11 cellular contexts compared by ENCODE assay signal in genomic region chr13:33227927-33228644, GRCh38. TPM values are rescaled to one million over a fixed set of nuclear protein-coding genes. Genes with fewer than 3 reads are reported as not detected.
A peak's percentile ranks its signal among the peaks of the same experiment; 100 is the strongest.
DNase-seq lines count a peak whose midpoint lies in the region; ATAC-seq, FAIRE-seq and TF ChIP-seq lines count a peak whose summit lies in the region.
"Had no signal": no experiment of that assay in that cellular context is flagged by ENCODE, and none has a peak within 500 bp of the region (broad histone marks: within the 10 kb centered on the region; RNA-seq: fewer than 3 reads in every experiment).

No MANE protein-coding gene starts in this region.

- peaks cover 3% of the 10 kb centered on the region for H3K36me3 ChIP-seq in astrocyte (ENCODE audit: insufficient read depth, low read length)
- no peaks in the 10 kb centered on the region for H3K36me3 ChIP-seq in right lobe of liver
- H3K36me3 ChIP-seq: neural progenitor cell, WERI-Rb-1 had no signal

- H3K27me3 ChIP-seq in astrocyte (ENCODE audit: insufficient read depth, low read length) (no peaks in the 10 kb centered on the region), right lobe of liver (no peaks in the 10 kb centered on the region)
- H3K27me3 ChIP-seq: neural progenitor cell had no signal

- H3K27ac Mint-ChIP-seq in astrocyte (ENCODE audit: unreplicated experiment) (peak overlapping the region; percentile 72), type B pancreatic cell (peak overlapping the region; percentile 52)

- no peak for FAIRE-seq in astrocyte (lab: Jason Lieb, UNC)

- no peaks in the 10 kb centered on the region for H3K9me3 ChIP-seq in astrocyte (ENCODE audit: insufficient read depth, low read depth, low read length)
- no peaks in the 10 kb centered on the region for H3K9me3 ChIP-seq in right lobe of liver

- no peak for TF ChIP-seq POLR2A in right lobe of liver (IDR thresholded peaks at IDR 0.05)

- H3K79me2 ChIP-seq in astrocyte (ENCODE audit: insufficient read depth, low read length), result peaks cover 89% of the 10 kb centered on the region

- H3K9me3 Mint-ChIP-seq in astrocyte (ENCODE audit: unreplicated experiment) (peaks cover 2% of the 10 kb centered on the region), type B pancreatic cell (peaks cover 12% of the 10 kb centered on the region)

- H3K27ac ChIP-seq in astrocyte (ENCODE audit: low read depth, low read length) (peak overlapping the region; percentile 92), right lobe of liver (peak overlapping the region in 2 of 3 donors; percentile 12 to 13)
- H3K27ac ChIP-seq: neural progenitor cell, WERI-Rb-1 had no signal

- no peak overlapping the region for H3K4me2 ChIP-seq in astrocyte (ENCODE audit: low read length)
- H3K4me2 ChIP-seq: neural progenitor cell had no signal

- 11% methylated on average over 7 of the region's 7 CpGs for WGBS in right lobe of liver (ENCODE audit: insufficient coverage, low coverage, low lambda C conversion rate, missing lambda C conversion rate)

- peak overlapping the region; percentile 76 for H3K9ac ChIP-seq in astrocyte (ENCODE audit: low read length)
- H3K9ac ChIP-seq: neural progenitor cell had no signal

- H2AFZ ChIP-seq in astrocyte (ENCODE audit: low read depth, low read length), result no peak overlapping the region

- peaks cover 2% of the 10 kb centered on the region for H4K20me1 ChIP-seq in astrocyte (ENCODE audit: insufficient read depth, low read length)

- DNase-seq in astrocyte (ENCODE audit: low read depth) (no peak), right lobe of liver (no peak), type B pancreatic cell (ENCODE audit: extremely low spot score, unreplicated experiment) (no peak), middle frontal gyrus (ENCODE audit: extremely low spot score, low spot score) (no peak)
- DNase-seq: activated T-cell treated with anti-CD3 and anti-CD28 coated beads, Interleukin-2, amount 50 U/mL, for 1 hour; NCI-H226; WERI-Rb-1 had no signal

- TF ChIP-seq CTCF in astrocyte (IDR thresholded peaks at IDR 0.05; ENCODE audit: insufficient read depth, low read depth, low read length), result no peak
- no peak for TF ChIP-seq CTCF in right lobe of liver (IDR thresholded peaks at IDR 0.05)
- TF ChIP-seq CTCF in type B pancreatic cell (conservative IDR thresholded peaks at IDR 0.05), result no peak

- intact Hi-C loops in right lobe of liver (cut with DNase I), result no loop called here

- H3K27me3 Mint-ChIP-seq in astrocyte (ENCODE audit: low read depth, unreplicated experiment) (no peaks in the 10 kb centered on the region), type B pancreatic cell (no peaks in the 10 kb centered on the region)

- H3K4me1 Mint-ChIP-seq in astrocyte (ENCODE audit: low read depth, unreplicated experiment), result peaks cover 29% of the 10 kb centered on the region
- peaks cover 29% of the 10 kb centered on the region for H3K4me1 Mint-ChIP-seq in type B pancreatic cell (ENCODE audit: unreplicated experiment)

- H3K36me3 Mint-ChIP-seq in astrocyte (ENCODE audit: low read depth, unreplicated experiment), result peaks cover 10% of the 10 kb centered on the region
- peaks cover 13% of the 10 kb centered on the region for H3K36me3 Mint-ChIP-seq in type B pancreatic cell
- H3K36me3 Mint-ChIP-seq: neural progenitor cell had no signal

- peak; percentile 16 for ATAC-seq in HG02870 (IDR thresholded peaks at IDR 0.05; ENCODE audit: unreplicated experiment)
- ATAC-seq in right lobe of liver, result peak; percentile 40 to 89 (median 66)
- no peak for ATAC-seq in HG03097 (IDR thresholded peaks at IDR 0.05; ENCODE audit: low FRiP score, unreplicated experiment)
- ATAC-seq in HG03439 (IDR thresholded peaks at IDR 0.05; ENCODE audit: unreplicated experiment), result no peak

- H3K4me3 Mint-ChIP-seq in astrocyte (ENCODE audit: unreplicated experiment) (no peak overlapping the region), type B pancreatic cell (no peak overlapping the region)
- H3K4me3 Mint-ChIP-seq: neural progenitor cell had no signal

- H3K4me1 ChIP-seq in astrocyte (ENCODE audit: insufficient read depth, low read length) (peaks cover 48% of the 10 kb centered on the region), right lobe of liver (peaks cover 0 to 17% (median 3%) of the 10 kb centered on the region in 4 donors)

- no peak overlapping the region for H3K4me3 ChIP-seq in astrocyte (ENCODE audit: insufficient read depth, low read depth, low read length)
- peak overlapping the region in 1 of 3 donors; percentile 12 for H3K4me3 ChIP-seq in right lobe of liver
- H3K4me3 ChIP-seq: neural progenitor cell had no signal

RNA-seq across cellular contexts. Expression of gene STARD13, which starts 57.5 kb away (rescaled TPM):
- total RNA-seq in astrocyte, result 28.7 and 30.1 TPM in 2 replicates
- 10 to 100 TPM in 3 of 6 experiments, 1 to 10 TPM in 3; 7.0 to 16.1 (median 9.8) TPM for total RNA-seq in right lobe of liver
- 12.1 and 24.7 TPM in 2 replicates for total RNA-seq in type B pancreatic cell (ENCODE audit: low replicate concordance)

Comparison
In these comparisons a context has a peak if more than half of its experiments do, and no peak if none do; other contexts are left out.
1. ATAC-seq: peak in HG02870 (single experiment) and right lobe of liver (4 of 4); none in HG03097 (single experiment) and HG03439 (single experiment).